12 cellular contexts compared by ENCODE assay signal in genomic region chr2:134884435-134884834, GRCh38. TPM values are rescaled to one million over a fixed set of nuclear protein-coding genes. Genes with fewer than 3 reads are reported as not detected.
"Had no signal": no experiment of that assay in that cellular context is flagged by ENCODE, and none has a peak within 500 bp of the region (broad histone marks: within the 10 kb centered on the region; RNA-seq: fewer than 3 reads in every experiment).

No MANE protein-coding gene starts in this region.

- DNase-seq: GM23248, GOT3, H7, H9, HCEC 1CT, HFFc6 had no signal

- H3K36me3 ChIP-seq: HAP-1 had no signal

- H2AFZ ChIP-seq: GM23248, GM23338 had no signal

- H3K9ac ChIP-seq: GM23248 had no signal

- H3K4me2 ChIP-seq: GM23338 had no signal

- H3K27ac ChIP-seq: GM23248 had no signal

- H3K4me1 ChIP-seq: HAP-1 had no signal

- ATAC-seq: GM23338, HCT116 had no signal

- H3K9me3 ChIP-seq: HAP-1 had no signal

- FAIRE-seq: H1, H54 had no signal

- H3K4me3 ChIP-seq: GM23248, GM23338, HAP-1 had no signal

RNA-seq across cellular contexts. Expression of gene ACMSD, which starts 46.0 kb away (rescaled TPM):
- total RNA-seq: GM23248, GM23338, H1, H4, H7, H9, HFFc6 had no signal
- polyA plus RNA-seq: GM23248, H1 had no signal
